ENCODE assay signal across 15 cellular contexts in the genomic region with DNA sequence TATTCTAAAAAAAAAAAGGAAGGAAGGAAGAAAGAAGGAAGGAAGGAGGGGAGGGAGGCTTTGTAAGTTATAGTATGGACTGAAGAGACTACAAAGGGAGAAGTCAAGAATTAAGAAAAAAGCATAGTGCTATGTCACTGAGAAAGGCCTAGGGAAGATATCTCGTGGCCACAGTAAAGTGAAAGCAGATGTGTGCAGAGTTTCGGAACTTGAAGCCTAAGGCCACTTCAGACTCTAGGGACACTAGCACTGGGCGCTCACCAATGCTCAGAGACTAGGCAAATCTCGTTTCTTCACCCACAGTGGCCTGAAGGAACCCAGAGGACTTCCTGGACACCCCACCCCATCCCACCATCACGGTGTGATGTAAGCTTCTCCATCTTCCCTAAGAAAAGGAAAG.
DNase-seq lines count a peak whose midpoint lies in the region; ATAC-seq and TF ChIP-seq lines count a peak whose summit lies in the region.
"Had no signal": no experiment of that assay in that cellular context is flagged by ENCODE, and none has a peak within 500 bp of the region (broad histone marks: within the 10 kb centered on the region; RNA-seq: fewer than 3 reads in every experiment).

No MANE protein-coding gene starts in this region.

- H3K4me3 ChIP-seq in osteoblast (ENCODE audit: insufficient read depth, low read length) (peak overlapping the region; percentile 14), tibial artery (no peak overlapping the region), coronary artery (no peak overlapping the region)
- H3K4me3 ChIP-seq: gastroesophageal sphincter had no signal

- DNase-seq in osteoblast (ENCODE audit: insufficient read length, low spot score, missing footprints) (peak; percentile 50), tibial artery (no peak), KG1 (lab: John Stamatoyannopoulos, UW) (no peak), coronary artery (ENCODE audit: low spot score) (no peak)
- DNase-seq: activated naive CD4-positive, alpha-beta T cell treated with anti-CD3 and anti-CD28 coated beads, Interleukin-2, amount 50 U/mL, for 16 hours; CD4-positive, CD25-positive, alpha-beta regulatory T cell; effector memory CD4-positive, alpha-beta T cell; GDM1; SW 1271 had no signal

- peak overlapping the region; percentile 53 for H2AFZ ChIP-seq in osteoblast (ENCODE audit: low read length)

- peak; percentile 64 for ATAC-seq in GM18517 (IDR thresholded peaks at IDR 0.05; ENCODE audit: unreplicated experiment)
- peak; percentile 61 for ATAC-seq in GM21717 (IDR thresholded peaks at IDR 0.05; ENCODE audit: unreplicated experiment)
- peak; percentile 79 for ATAC-seq in HG03175 (IDR thresholded peaks at IDR 0.05; ENCODE audit: unreplicated experiment)
- no peak for ATAC-seq in GM19397 (IDR thresholded peaks at IDR 0.05; ENCODE audit: unreplicated experiment)
- ATAC-seq: gastroesophageal sphincter, WTC11 had no signal

- intact Hi-C loops in tibial artery (cut with DNase I; ENCODE audit: low total_unique reads), result no loop called here

- no peaks in the 10 kb centered on the region for H4K20me1 ChIP-seq in osteoblast (ENCODE audit: insufficient read depth, low read length)

- H3K79me2 ChIP-seq in osteoblast (ENCODE audit: insufficient read depth, low read length), result no peaks in the 10 kb centered on the region

- no peaks in the 10 kb centered on the region for H3K36me3 ChIP-seq in osteoblast (ENCODE audit: insufficient read depth, low read length)
- H3K36me3 ChIP-seq in tibial artery, result no peaks in the 10 kb centered on the region
- H3K36me3 ChIP-seq: gastroesophageal sphincter had no signal

- H3K4me1 ChIP-seq in osteoblast (ENCODE audit: insufficient read depth, low read length) (peaks cover 5% of the 10 kb centered on the region), tibial artery (no peaks in the 10 kb centered on the region)
- H3K4me1 ChIP-seq: gastroesophageal sphincter had no signal

- TF ChIP-seq CTCF in osteoblast (IDR thresholded peaks at IDR 0.05; ENCODE audit: extremely low read depth, low read depth, low read length) (no peak), tibial artery (IDR thresholded peaks at IDR 0.05) (no peak), coronary artery (IDR thresholded peaks at IDR 0.05) (no peak)

- H3K9me3 ChIP-seq in osteoblast (ENCODE audit: low read depth, low read length) (no peaks in the 10 kb centered on the region), tibial artery (no peaks in the 10 kb centered on the region)
- H3K9me3 ChIP-seq: gastroesophageal sphincter had no signal

- peak overlapping the region; percentile 45 for H3K4me2 ChIP-seq in osteoblast (ENCODE audit: insufficient read depth, low read length)

- H3K27ac ChIP-seq in osteoblast (ENCODE audit: low read depth, low read length) (peak overlapping the region; percentile 59), tibial artery (no peak overlapping the region), coronary artery (no peak overlapping the region)
- H3K27ac ChIP-seq: gastroesophageal sphincter had no signal

- no peaks in the 10 kb centered on the region for H3K27me3 ChIP-seq in osteoblast (ENCODE audit: insufficient read depth, low read length)
- no peaks in the 10 kb centered on the region for H3K27me3 ChIP-seq in tibial artery
- H3K27me3 ChIP-seq: gastroesophageal sphincter had no signal
